Comparison of ENCODE assay signal across 27 cellular contexts in genomic region chr6:160080097-160080496, GRCh38. TPM values are rescaled to one million over a fixed set of nuclear protein-coding genes. Genes with fewer than 3 reads are reported as not detected.
"Had no signal": no experiment of that assay in that cellular context is flagged by ENCODE, and none has a peak within 500 bp of the region (broad histone marks: within the 10 kb centered on the region; RNA-seq: fewer than 3 reads in every experiment).

No MANE protein-coding gene starts in this region.

- H3K4me3 ChIP-seq: esophagus muscularis mucosa, heart right ventricle, left lung, lower lobe of right lung, pancreas, prostate gland, right atrium auricular region, skin epidermis, spleen, testis, tibial artery had no signal

- H3K9me3 Mint-ChIP-seq: dendritic cell treated with granulocyte-macrophage colony-stimulating factor and Interleukin-4, amounts not matched to agents 40 ng/mL and 50 ng/mL, for 4 days; memory B cell; natural killer cell; stimulated activated memory B cell treated with anti-CD40 and anti-IgM and Interleukin-4, amounts not matched to agents 10 μg/mL and 1 μg/mL and 100 μg/mL, for 72 hours; type B pancreatic cell had no signal

- H3K27me3 ChIP-seq: esophagus muscularis mucosa, foreskin keratinocyte, heart right ventricle, left lung, pancreas, right atrium auricular region, spleen, testis, tibial artery had no signal

- H3K27ac ChIP-seq: esophagus muscularis mucosa, foreskin keratinocyte, heart right ventricle, left lung, lower lobe of right lung, pancreas, prostate gland, right atrium auricular region, skin epidermis, spleen, testis, tibial artery had no signal

- H3K4me1 Mint-ChIP-seq: endodermal cell; memory B cell; stimulated activated memory B cell treated with anti-CD40 and anti-IgM and Interleukin-4, amounts not matched to agents 10 μg/mL and 1 μg/mL and 100 μg/mL, for 72 hours had no signal

- H3K4me3 Mint-ChIP-seq: dendritic cell treated with granulocyte-macrophage colony-stimulating factor and Interleukin-4, amounts not matched to agents 40 ng/mL and 50 ng/mL, for 4 days; endodermal cell; memory B cell; natural killer cell; stimulated activated memory B cell treated with anti-CD40 and anti-IgM and Interleukin-4, amounts not matched to agents 10 μg/mL and 1 μg/mL and 100 μg/mL, for 72 hours; type B pancreatic cell had no signal

- H3K27ac Mint-ChIP-seq: dendritic cell treated with granulocyte-macrophage colony-stimulating factor and Interleukin-4, amounts not matched to agents 40 ng/mL and 50 ng/mL, for 4 days; endodermal cell; memory B cell; stimulated activated memory B cell treated with anti-CD40 and anti-IgM and Interleukin-4, amounts not matched to agents 10 μg/mL and 1 μg/mL and 100 μg/mL, for 72 hours; type B pancreatic cell had no signal

- DNase-seq: effector CD8-positive, alpha-beta T cell; endodermal cell; foreskin keratinocyte; glutamatergic neuron; heart right ventricle; hippocampal formation; left cardiac atrium; left lung; lower lobe of right lung; natural killer cell; occipital lobe; pancreas; stimulated activated CD4-positive, alpha-beta T cell treated with anti-CD3 and anti-CD28 coated beads, Interleukin-4, amount 100 ng/mL, for 4 hours; stimulated activated naive CD8-positive, alpha-beta T cell treated with anti-CD3 and anti-CD28 coated beads, Interleukin-15, Interleukin-2, amounts not matched to agents 100 U/mL and 50 U/mL, for 24 hours; substantia nigra; testis; tibial artery had no signal

- H3K4me1 ChIP-seq: esophagus muscularis mucosa, foreskin keratinocyte, heart right ventricle, left lung, lower lobe of right lung, pancreas, prostate gland, right atrium auricular region, spleen, testis, tibial artery had no signal

- H3K27me3 Mint-ChIP-seq: dendritic cell treated with granulocyte-macrophage colony-stimulating factor and Interleukin-4, amounts not matched to agents 40 ng/mL and 50 ng/mL, for 4 days; memory B cell; stimulated activated memory B cell treated with anti-CD40 and anti-IgM and Interleukin-4, amounts not matched to agents 10 μg/mL and 1 μg/mL and 100 μg/mL, for 72 hours; type B pancreatic cell had no signal

- H3K9me3 ChIP-seq: esophagus muscularis mucosa, heart right ventricle, left lung, lower lobe of right lung, pancreas, prostate gland, right atrium auricular region, spleen, testis, tibial artery had no signal

RNA-seq across cellular contexts. Expression of gene SLC22A1, which starts 41.5 kb away (rescaled TPM):
- total RNA-seq: endothelial cell of umbilical vein, right atrium auricular region had no signal
